ENCODE assay signal across 8 cellular contexts in the genomic region with DNA sequence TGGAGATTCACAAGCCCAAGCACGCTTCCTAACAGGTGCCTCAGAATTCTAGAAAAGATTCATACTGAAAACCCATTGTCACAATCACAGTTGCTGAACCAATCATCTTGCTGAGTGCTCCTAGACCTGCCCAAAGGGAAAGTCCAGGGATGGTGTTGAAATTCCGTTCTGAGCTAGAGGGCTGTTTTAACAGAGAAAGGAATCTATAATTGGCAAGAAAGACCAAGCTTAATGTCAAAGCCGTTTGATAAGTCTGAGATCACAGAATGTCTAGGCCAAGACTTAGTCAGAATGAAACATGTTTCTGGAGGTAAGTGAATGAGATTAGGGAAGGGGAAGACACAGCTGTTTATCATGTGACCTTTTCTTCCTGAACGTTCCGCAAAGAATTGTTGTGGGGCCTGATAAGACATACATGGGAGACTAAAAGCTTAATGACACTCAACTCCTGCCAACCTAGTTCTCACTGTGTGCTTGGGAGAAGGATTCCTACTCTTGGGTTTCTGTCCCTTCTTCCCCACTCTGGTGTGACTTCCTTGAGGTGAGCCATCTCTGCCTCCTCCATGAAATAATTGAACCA. TPM values are rescaled to one million over a fixed set of nuclear protein-coding genes. Genes with fewer than 3 reads are reported as not detected.
DNase-seq lines count a peak whose midpoint lies in the region; ATAC-seq, FAIRE-seq and TF ChIP-seq lines count a peak whose summit lies in the region.

No MANE protein-coding gene starts in this region.

- H3K36me3 ChIP-seq in CD4-positive, CD25-positive, alpha-beta regulatory T cell (ENCODE audit: control insufficient read depth, insufficient read depth, low read length), result no peaks in the 10 kb centered on the region
- no peaks in the 10 kb centered on the region for H3K36me3 ChIP-seq in bronchial epithelial cell (ENCODE audit: control insufficient read depth, insufficient read depth, low read length)

- H3K9me3 ChIP-seq in CD4-positive, CD25-positive, alpha-beta regulatory T cell (ENCODE audit: control insufficient read depth in 2 of 2, low read length in 2 of 2), result no peaks in the 10 kb centered on the region

- no peak overlapping the region for H3K27ac ChIP-seq in CD4-positive, CD25-positive, alpha-beta regulatory T cell (ENCODE audit: insufficient read depth, low read length, poor library complexity, severe bottlenecking)

- intact Hi-C loops in posterior cingulate gyrus (cut with DNase I), result no loop called here

- H3K27ac Mint-ChIP-seq in CD4-positive, CD25-positive, alpha-beta regulatory T cell, result peak overlapping the region in 2 of 3 donors; percentile 18 to 45

- ATAC-seq in CD4-positive, CD25-positive, alpha-beta regulatory T cell (ENCODE audit: low read depth in 2 of 2), result no peak
- ATAC-seq in GM19324 (IDR thresholded peaks at IDR 0.05; ENCODE audit: low FRiP score, unreplicated experiment) (peak; percentile 50), HG03103 (IDR thresholded peaks at IDR 0.05; ENCODE audit: low read depth, unreplicated experiment) (peak; percentile 64)

- no peaks in the 10 kb centered on the region for H3K27me3 Mint-ChIP-seq in CD4-positive, CD25-positive, alpha-beta regulatory T cell

- peak; percentile 73 for FAIRE-seq in bronchial epithelial cell (lab: Jason Lieb, UNC)

- no peaks in the 10 kb centered on the region for H3K36me3 Mint-ChIP-seq in CD4-positive, CD25-positive, alpha-beta regulatory T cell

- no peaks in the 10 kb centered on the region for H3K4me1 ChIP-seq in CD4-positive, CD25-positive, alpha-beta regulatory T cell (ENCODE audit: control insufficient read depth, insufficient read depth, low read length, poor library complexity, severe bottlenecking)

- peak in 1 of 3 donors; percentile 43 for DNase-seq in CD4-positive, CD25-positive, alpha-beta regulatory T cell
- DNase-seq in bronchial epithelial cell (ENCODE audit: low read depth) (peak; percentile 98), NCI-H1930 (lab: John Stamatoyannopoulos, UW) (no peak), posterior cingulate gyrus (no peak), NCI-H345 treated with DMSO at 0.1 percent for 48 hours (lab: John Stamatoyannopoulos, UW; ENCODE audit: unreplicated experiment) (no peak), NCI-H1105 (lab: John Stamatoyannopoulos, UW) (no peak)

- no peaks in the 10 kb centered on the region for H3K9me3 Mint-ChIP-seq in CD4-positive, CD25-positive, alpha-beta regulatory T cell

- no peaks in the 10 kb centered on the region for H3K27me3 ChIP-seq in CD4-positive, CD25-positive, alpha-beta regulatory T cell (ENCODE audit: control insufficient read depth, insufficient read depth, low read length)
- H3K27me3 ChIP-seq in bronchial epithelial cell (ENCODE audit: control insufficient read depth, insufficient read depth, low read length), result no peaks in the 10 kb centered on the region

- peaks cover 11 to 28% (median 15%) of the 10 kb centered on the region in 4 donors for H3K4me1 Mint-ChIP-seq in CD4-positive, CD25-positive, alpha-beta regulatory T cell

- TF ChIP-seq CTCF in bronchial epithelial cell (IDR thresholded peaks at IDR 0.05; ENCODE audit: insufficient read depth, low read length, severe bottlenecking), result no peak

- H3K4me3 Mint-ChIP-seq in CD4-positive, CD25-positive, alpha-beta regulatory T cell, result no peak overlapping the region

- no peak overlapping the region for H3K4me3 ChIP-seq in CD4-positive, CD25-positive, alpha-beta regulatory T cell (ENCODE audit: low read depth, low read length)
- no peak overlapping the region for H3K4me3 ChIP-seq in bronchial epithelial cell (ENCODE audit: low read depth, low read length)

RNA-seq across cellular contexts. Expression of gene PMAIP1, which starts 27.5 kb away (rescaled TPM):
- 326 TPM for total RNA-seq in CD4-positive, CD25-positive, alpha-beta regulatory T cell
- 10 to 100 TPM; 23.3 to 84.5 (median 52.6) TPM for polyA plus RNA-seq in CD4-positive, CD25-positive, alpha-beta regulatory T cell
- total RNA-seq in bronchial epithelial cell, result 12.1 and 16.6 TPM in 2 replicates

Comparison
In these comparisons a context has a peak if more than half of its experiments do, and no peak if none do; other contexts are left out.
1. ATAC-seq: peak in GM19324 (single experiment) and HG03103 (single experiment); none in CD4-positive, CD25-positive, alpha-beta regulatory T cell (0 of 2).
2. RNA of gene PMAIP1, which starts 27.5 kb away (total RNA-seq): 326 TPM in CD4-positive, CD25-positive, alpha-beta regulatory T cell (single experiment); 12.1 to 16.6 TPM in bronchial epithelial cell; every median in the first group is over 10 times any median in the second.